27 cellular contexts compared by ENCODE assay signal in genomic region chr14:100822007-100822406, GRCh38. TPM values are rescaled to one million over a fixed set of nuclear protein-coding genes. Genes with fewer than 3 reads are reported as not detected.
DNase-seq lines count a peak whose midpoint lies in the region; ATAC-seq, FAIRE-seq and TF ChIP-seq lines count a peak whose summit lies in the region.
"Had no signal": no experiment of that assay in that cellular context is flagged by ENCODE, and none has a peak within 500 bp of the region (broad histone marks: within the 10 kb centered on the region; RNA-seq: fewer than 3 reads in every experiment).

No MANE protein-coding gene starts in this region.

- peak; percentile 94 for FAIRE-seq in HepG2 (lab: Jason Lieb, UNC)
- FAIRE-seq: A549, GM12891, HTR-8/SVneo, RCC 7860 had no signal

- in situ Hi-C loops in HepG2 (cut with HindIII; ENCODE audit: extremely low pct_ligation_motif_present, low pct_unique_long_range_greater_than_20kb): no loop called here

- DNase-seq in SK-N-MC (ENCODE audit: low read depth, low spot score): no peak
- peak; percentile 84 for DNase-seq in HepG2 (ENCODE audit: low spot score)
- peak in 3 of 5 donors; percentile 34 to 81 (median 62) for DNase-seq in ovary
- no peak for DNase-seq in CD8-positive, alpha-beta T cell
- no peak for DNase-seq in activated CD4-positive, alpha-beta T cell treated with anti-CD3 and anti-CD28 coated beads for 36 hours
- no peak for DNase-seq in SKM-1 treated with dmso at 0.1 percent for 144 hours (lab: John Stamatoyannopoulos, UW; ENCODE audit: unreplicated experiment)
- DNase-seq: BE2C; Calu3; CD8-positive, alpha-beta memory T cell; DMS153; Kasumi-1; MG63; NCI-H1417; NCI-H1694 treated with DMSO at 0.1 percent for 48 hours; NCI-H2081 treated with DMSO at 0.1 percent for 48 hours; NCI-H2171 treated with DMSO at 0.1 percent for 48 hours; NCI-H524 treated with DMSO at 0.1 percent for 48 hours; OCI-M1 had no signal

- intact Hi-C loops in HepG2 (cut with micrococcal nuclease; ENCODE audit: unreplicated experiment) (no loop called here), ovary (cut with DNase I) (loop anchor here in 2 of 4 donors (10.0 kb wide), 2 partner anchors 157 to 437 kb away; no protein-coding TSS in a partner anchor)
- intact Hi-C loops in CD8-positive, alpha-beta T cell (cut with DNase I, micrococcal nuclease): no loop called here
- intact Hi-C loops in activated CD4-positive, alpha-beta T cell treated with anti-CD3 and anti-CD28 coated beads for 36 hours (cut with DNase I, micrococcal nuclease): no loop called here

- POLR2A ChIA-PET in HepG2 (lab: Yijun Ruan, JAX): interaction anchor here (0.6 to 3.2 kb wide), 13 partner anchors 13 to 467 kb away, joined by 3 to 22 read pairs (median 3); no protein-coding TSS in a partner anchor
- POLR2A ChIA-PET in CD8-positive, alpha-beta T cell (lab: Charles Lee): no interaction called here
- POLR2A ChIA-PET in activated CD4-positive, alpha-beta T cell treated with anti-CD3 and anti-CD28 coated beads for 36 hours (lab: Charles Lee): no interaction called here

- H3K9me3 Mint-ChIP-seq in CD8-positive, alpha-beta T cell: no peaks in the 10 kb centered on the region
- no peaks in the 10 kb centered on the region for H3K9me3 Mint-ChIP-seq in activated CD4-positive, alpha-beta T cell treated with anti-CD3 and anti-CD28 coated beads for 36 hours (ENCODE audit: low read depth)

- no peak overlapping the region for H3K27ac Mint-ChIP-seq in CD8-positive, alpha-beta T cell
- H3K27ac Mint-ChIP-seq in activated CD4-positive, alpha-beta T cell treated with anti-CD3 and anti-CD28 coated beads for 36 hours: no peak overlapping the region
- H3K27ac Mint-ChIP-seq: CD8-positive, alpha-beta memory T cell; GM23338 had no signal

- no peaks in the 10 kb centered on the region for H3K36me3 Mint-ChIP-seq in CD8-positive, alpha-beta T cell
- H3K36me3 Mint-ChIP-seq in activated CD4-positive, alpha-beta T cell treated with anti-CD3 and anti-CD28 coated beads for 36 hours (ENCODE audit: low read depth): no peaks in the 10 kb centered on the region
- H3K36me3 Mint-ChIP-seq: CD8-positive, alpha-beta memory T cell had no signal

- H3K79me2 ChIP-seq in HepG2 (ENCODE audit: insufficient read depth, low read length): no peaks in the 10 kb centered on the region

- TF ChIP-seq CTCF in HepG2 (CRISPR knock-in tag; IDR thresholded peaks at IDR 0.05) (no peak), ovary (IDR thresholded peaks at IDR 0.05) (no peak)
- TF ChIP-seq CTCF in CD8-positive, alpha-beta T cell (IDR thresholded peaks at IDR 0.05): no peak

- TF ChIP-seq POLR2A in HepG2 (IDR thresholded peaks at IDR 0.05; ENCODE audit: insufficient read depth in 1 of 2, low read depth in 2 of 2, low read length in 2 of 2) (peak in 1 of 2 experiments; percentile 53; a peak in 2 of 4 replicates), ovary (IDR thresholded peaks at IDR 0.05) (no peak)

- BruUV-seq in HepG2 (replicated peaks; lab: Mats Ljungman, UMichigan): no TSS peak

- peaks cover 21 to 37% (median 26%) of the 10 kb centered on the region in 11 experiments for H3K9me3 ChIP-seq in BLaER1 treated with 17β-estradiol and CSF1 and Interleukin-3, amounts not matched to agents 10 nM and 100 nM (replicated peaks in 1 of 11)
- H3K9me3 ChIP-seq in SK-N-MC (ENCODE audit: low read depth, low read length) (no peaks in the 10 kb centered on the region), HepG2 (ENCODE audit: low read length) (peaks cover 4% of the 10 kb centered on the region; the same call in 1 of the 2 replicates), ovary (no peaks in the 10 kb centered on the region)
- H3K9me3 ChIP-seq in CD8-positive, alpha-beta T cell (ENCODE audit: low read length): no peaks in the 10 kb centered on the region
- H3K9me3 ChIP-seq: A549, BE2C, MG63 had no signal

- peak overlapping the region in 6 of 11 experiments; percentile 5 to 41 (median 18); a peak in 5 of 22 replicates for H3K4me2 ChIP-seq in BLaER1 treated with 17β-estradiol and CSF1 and Interleukin-3, amounts not matched to agents 10 nM and 100 nM
- peak overlapping the region; percentile 71 for H3K4me2 ChIP-seq in HepG2 (ENCODE audit: low read depth, low read length)
- H3K4me2 ChIP-seq: A549, GM23338 had no signal

- H3K27ac ChIP-seq in BLaER1 treated with 17β-estradiol and CSF1 and Interleukin-3, amounts not matched to agents 10 nM and 100 nM: no peak overlapping the region
- H3K27ac ChIP-seq in SK-N-MC (peak overlapping the region; percentile 88), HepG2 (ENCODE audit: extremely low read length, insufficient read depth, low read length) (peak overlapping the region; percentile 87), ovary (no peak overlapping the region)
- H3K27ac ChIP-seq in CD8-positive, alpha-beta T cell (ENCODE audit: low read depth, low read length): no peak overlapping the region
- H3K27ac ChIP-seq: A549 had no signal

- H2AFZ ChIP-seq in HepG2 (ENCODE audit: low read length): no peak overlapping the region
- H2AFZ ChIP-seq: GM23338 had no signal

- H3K4me3 Mint-ChIP-seq in CD8-positive, alpha-beta T cell: no peak overlapping the region
- no peak overlapping the region for H3K4me3 Mint-ChIP-seq in activated CD4-positive, alpha-beta T cell treated with anti-CD3 and anti-CD28 coated beads for 36 hours
- H3K4me3 Mint-ChIP-seq: CD8-positive, alpha-beta memory T cell; GM23338 had no signal

- H3K27me3 Mint-ChIP-seq in CD8-positive, alpha-beta T cell (ENCODE audit: low read depth): peaks cover 27% of the 10 kb centered on the region
- peaks cover 23% of the 10 kb centered on the region for H3K27me3 Mint-ChIP-seq in activated CD4-positive, alpha-beta T cell treated with anti-CD3 and anti-CD28 coated beads for 36 hours

- H3K36me3 ChIP-seq in BLaER1 treated with 17β-estradiol and CSF1 and Interleukin-3, amounts not matched to agents 10 nM and 100 nM: no peaks in the 10 kb centered on the region
- H3K36me3 ChIP-seq in SK-N-MC (ENCODE audit: insufficient read depth, low read length) (no peaks in the 10 kb centered on the region), HepG2 (replicated peaks in 1 of 2; ENCODE audit: control insufficient read depth in 1 of 2, insufficient read depth in 2 of 2, low read length in 2 of 2) (no peaks in the 10 kb centered on the region), ovary (no peaks in the 10 kb centered on the region)
- H3K36me3 ChIP-seq in CD8-positive, alpha-beta T cell (ENCODE audit: insufficient read depth, low read length): no peaks in the 10 kb centered on the region
- H3K36me3 ChIP-seq: HAP-1, MG63 had no signal

- no peaks in the 10 kb centered on the region for H3K27me3 ChIP-seq in BLaER1 treated with 17β-estradiol and CSF1 and Interleukin-3, amounts not matched to agents 10 nM and 100 nM
- H3K27me3 ChIP-seq in HepG2 (ENCODE audit: control insufficient read depth in 1 of 2, insufficient read depth in 2 of 2, low read length in 2 of 2): no peaks in the 10 kb centered on the region
- H3K27me3 ChIP-seq in ovary: no peaks in the 10 kb centered on the region
- no peaks in the 10 kb centered on the region for H3K27me3 ChIP-seq in CD8-positive, alpha-beta T cell (ENCODE audit: insufficient read depth, low read length)
- H3K27me3 ChIP-seq: BE2C, MG63 had no signal

- ATAC-seq in HepG2: peak; percentile 73
- ATAC-seq in CD8-positive, alpha-beta T cell: no peak
- ATAC-seq in activated CD4-positive, alpha-beta T cell treated with anti-CD3 and anti-CD28 coated beads for 36 hours: no peak
- ATAC-seq in HG02678 (IDR thresholded peaks at IDR 0.05; ENCODE audit: unreplicated experiment): no peak
- ATAC-seq: A549, GM23338 had no signal

- H3K4me1 Mint-ChIP-seq in CD8-positive, alpha-beta T cell (ENCODE audit: low read depth): peaks cover 2% of the 10 kb centered on the region
- H3K4me1 Mint-ChIP-seq in activated CD4-positive, alpha-beta T cell treated with anti-CD3 and anti-CD28 coated beads for 36 hours: peaks cover 7% of the 10 kb centered on the region

- H3K4me1 ChIP-seq in BLaER1 treated with 17β-estradiol and CSF1 and Interleukin-3, amounts not matched to agents 10 nM and 100 nM: peaks cover 0 to 20% (median 5%) of the 10 kb centered on the region in 10 experiments; a peak in 10 of 20 replicates
- peaks cover 71% of the 10 kb centered on the region for H3K4me1 ChIP-seq in HepG2 (ENCODE audit: insufficient read depth, low read length)
- peaks cover 2% of the 10 kb centered on the region for H3K4me1 ChIP-seq in ovary (ENCODE audit: insufficient read depth)
- H3K4me1 ChIP-seq in CD8-positive, alpha-beta T cell (ENCODE audit: insufficient read depth, low read length): peaks cover 6% of the 10 kb centered on the region
- H3K4me1 ChIP-seq: A549 had no signal

- H3K4me3 ChIP-seq in BLaER1 treated with 17β-estradiol and CSF1 and Interleukin-3, amounts not matched to agents 10 nM and 100 nM: no peak overlapping the region
- H3K4me3 ChIP-seq in SK-N-MC: no peak overlapping the region
- peak overlapping the region in 2 of 3 experiments; percentile 11 to 27; a peak in 3 of 6 replicates for H3K4me3 ChIP-seq in HepG2 (replicated peaks in 1 of 3; ENCODE audit: insufficient read depth in 1 of 3, low read depth in 2 of 3, low read length in 3 of 3)
- no peak overlapping the region for H3K4me3 ChIP-seq in ovary
- no peak overlapping the region for H3K4me3 ChIP-seq in CD8-positive, alpha-beta T cell (ENCODE audit: low read depth, low read length)
- H3K4me3 ChIP-seq: A549, GM23338, HAP-1, MG63 had no signal

- WGBS in HepG2 (ENCODE audit: low lambda C conversion rate): 7% methylated on average over 7 of the region's 7 CpGs
- WGBS in ovary, 3 donors: 42 to 56% (median 53%) methylated on average over 7 of the region's 7 CpGs

- H4K20me1 ChIP-seq in BLaER1 treated with 17β-estradiol and CSF1 and Interleukin-3, amounts not matched to agents 10 nM and 100 nM: no peaks in the 10 kb centered on the region
- no peaks in the 10 kb centered on the region for H4K20me1 ChIP-seq in HepG2 (ENCODE audit: insufficient read depth, low read length)

- no peak for TF ChIP-seq RAD21 in HepG2 (CRISPR knock-in tag; IDR thresholded peaks at IDR 0.05)

- CTCF ChIA-PET in HepG2 (lab: Yijun Ruan, JAX; ENCODE audit: low intra/inter-chr PET ratio, low total read pairs): no interaction called here
- CTCF ChIA-PET in CD8-positive, alpha-beta T cell (lab: Charles Lee): no interaction called here
- CTCF ChIA-PET in activated CD4-positive, alpha-beta T cell treated with anti-CD3 and anti-CD28 coated beads for 36 hours (lab: Charles Lee): no interaction called here

- H3K9ac ChIP-seq in BLaER1 treated with 17β-estradiol and CSF1 and Interleukin-3, amounts not matched to agents 10 nM and 100 nM: no peak overlapping the region
- no peak overlapping the region for H3K9ac ChIP-seq in SK-N-MC (ENCODE audit: insufficient read length)
- H3K9ac ChIP-seq in HepG2 (ENCODE audit: insufficient read depth, low read depth, low read length): peak overlapping the region; percentile 50; the same call in 1 of the 2 replicates

- TF ChIP-seq EP300 in HepG2 (IDR thresholded peaks at IDR 0.05; ENCODE audit: low read depth in 2 of 2, low read length in 2 of 2) (no peak; a peak in 1 of 4 replicates), HepG2 (CRISPR knock-in tag; IDR thresholded peaks at IDR 0.05; ENCODE audit: borderline replicate concordance) (no peak; the same call in 1 of the 2 replicates), ovary (IDR thresholded peaks at IDR 0.05) (no peak)

RNA-seq across cellular contexts. Expression of gene MEG3, which starts 3.9 kb away (rescaled TPM):
- total RNA-seq in HepG2 (2016; rRNA removed; fragmentation: Illumina TruSeq; extraction: Trizol) (not detected in 2 replicates), ovary (1,000 to 10,000 TPM in 3 of 7 donors, 100 to 1,000 TPM in 4; 186 to 1,950 (median 421) TPM)
- total RNA-seq in HepG2 (2016; cell fraction: cytosol; rRNA removed; fragmentation: Illumina TruSeq; extraction: Trizol; ENCODE audit: low read depth): not detected in 2 replicates
- not detected in 2 replicates for total RNA-seq in HepG2 (2016; cell fraction: insoluble cytoplasmic fraction; rRNA removed; fragmentation: Illumina TruSeq; extraction: Trizol)
- not detected in 2 replicates for total RNA-seq in HepG2 (2016; cell fraction: membrane; rRNA removed; fragmentation: Illumina TruSeq; extraction: Trizol)
- 0.38 TPM in 1 of 2 replicates, not detected in the other for total RNA-seq in HepG2 (2016; cell fraction: nucleus; rRNA removed; fragmentation: Illumina TruSeq; extraction: Trizol)
- polyA plus RNA-seq in HepG2 (2011; rRNA removed) (0.07 and 0.17 TPM in 2 replicates), ovary (100 to 1,000 TPM; 196 to 293 TPM)
- 0.03 TPM in 1 of 2 replicates, not detected in the other for polyA plus RNA-seq in HepG2 (2011; cell fraction: cytosol; rRNA removed)
- polyA plus RNA-seq in HepG2 (2011; cell fraction: nucleus; rRNA removed): 0.59 and 0.62 TPM in 2 replicates
- polyA plus RNA-seq in HepG2 (2012): 0.12 TPM in 1 of 2 replicates, not detected in the other
- polyA plus RNA-seq in HepG2 (2016; cell fraction: cytosol; fragmentation: Illumina TruSeq; extraction: Trizol; ENCODE audit: low read depth): not detected in 2 replicates
- not detected in 2 replicates for polyA plus RNA-seq in HepG2 (2016; cell fraction: insoluble cytoplasmic fraction; fragmentation: Illumina TruSeq; extraction: Trizol; ENCODE audit: low read depth)
- polyA plus RNA-seq in HepG2 (2016; cell fraction: membrane; fragmentation: Illumina TruSeq; extraction: Trizol; ENCODE audit: low read depth): not detected in 2 replicates
- polyA plus RNA-seq in HepG2 (2016; cell fraction: nucleus; fragmentation: Illumina TruSeq; extraction: Trizol; ENCODE audit: insufficient read depth, low read depth): 0.15 TPM in 1 of 2 replicates, not detected in the other
- polyA minus RNA-seq in HepG2 (2011; rRNA and poly(A)+ RNA removed; ENCODE audit: low replicate concordance): 0.08 TPM in 1 of 2 replicates, not detected in the other
- polyA minus RNA-seq in HepG2 (2011; cell fraction: cytosol; rRNA and poly(A)+ RNA removed): not detected in 2 replicates
- polyA minus RNA-seq in HepG2 (2011; cell fraction: nucleus; rRNA and poly(A)+ RNA removed): 0.12 and 0.26 TPM in 2 replicates
- not detected for total RNA-seq in CD8-positive, alpha-beta T cell
- not detected for total RNA-seq in activated CD4-positive, alpha-beta T cell treated with anti-CD3 and anti-CD28 coated beads for 36 hours
- total RNA-seq: Calu3, GM23338, SK-MEL-5 had no signal
- polyA plus RNA-seq: CD8-positive, alpha-beta memory T cell; GM23338 had no signal

Comparison
In these comparisons a context has a peak if more than half of its experiments do, and no peak if none do; other contexts are left out.
1. H3K27ac ChIP-seq: peak in SK-N-MC (single experiment) and HepG2 (single experiment); none in BLaER1 treated with 17β-estradiol and CSF1 and Interleukin-3, amounts not matched to agents 10 nM and 100 nM (0 of 11), ovary (0 of 2) and CD8-positive, alpha-beta T cell (single experiment).
2. H3K4me3 ChIP-seq: peak in HepG2 (2 of 3); none in BLaER1 treated with 17β-estradiol and CSF1 and Interleukin-3, amounts not matched to agents 10 nM and 100 nM (0 of 10), SK-N-MC (single experiment), ovary (single experiment) and CD8-positive, alpha-beta T cell (single experiment).
3. DNase-seq: peak in HepG2 (single experiment) and ovary (3 of 5); none in SK-N-MC (single experiment), CD8-positive, alpha-beta T cell (0 of 7), activated CD4-positive, alpha-beta T cell treated with anti-CD3 and anti-CD28 coated beads for 36 hours (single experiment) and SKM-1 treated with dmso at 0.1 percent for 144 hours (single experiment).
4. RNA of gene MEG3, which starts 3.9 kb away (total RNA-seq): 186 to 1,950 TPM in ovary; not detected in CD8-positive, alpha-beta T cell, not detected in activated CD4-positive, alpha-beta T cell treated with anti-CD3 and anti-CD28 coated beads for 36 hours and 0.38 TPM in HepG2; every median in the first group is over 100 times any median in the second.